In genomic region chr21:40990366-40990765, GRCh38 we compare ENCODE assay signal across 26 cellular contexts.
"Had no signal": no experiment of that assay in that cellular context is flagged by ENCODE, and none has a peak within 500 bp of the region (broad histone marks: within the 10 kb centered on the region; RNA-seq: fewer than 3 reads in every experiment).

No MANE protein-coding gene starts in this region.

- H3K27me3 Mint-ChIP-seq: memory B cell, naive B cell had no signal

- ATAC-seq: esophagus mucosa, gastrocnemius medialis, left ventricle myocardium superior, mucosa of descending colon, psoas muscle had no signal

- H3K4me1 ChIP-seq: gastrocnemius medialis, psoas muscle, spleen, suprapubic skin, transverse colon had no signal

- H3K27me3 ChIP-seq: dorsolateral prefrontal cortex, gastrocnemius medialis, ovary, spleen, suprapubic skin, transverse colon had no signal

- H3K36me3 ChIP-seq: gastrocnemius medialis, ovary, spleen, suprapubic skin, transverse colon had no signal

- H3K4me1 Mint-ChIP-seq: endodermal cell, memory B cell, naive B cell, nephron progenitor cell had no signal

- DNase-seq: central memory CD4-positive, alpha-beta T cell; dorsolateral prefrontal cortex; effector CD4-positive, alpha-beta T cell; endodermal cell; foreskin fibroblast; gastrocnemius medialis; head of caudate nucleus; left ventricle myocardium superior; mucosa of descending colon; naive B cell; nephron progenitor cell; occipital lobe; ovary; posterior cingulate gyrus; psoas muscle; right cardiac atrium; spleen; stimulated activated CD4-positive, alpha-beta T cell treated with anti-CD3 and anti-CD28 coated beads, Interleukin-4, amount 100 ng/mL, for 4 hours; stimulated activated naive CD4-positive, alpha-beta T cell treated with Interleukin-2 at 50 U/mL for 16 hours; transverse colon had no signal

- H3K36me3 Mint-ChIP-seq: memory B cell, naive B cell had no signal

- H3K9me3 ChIP-seq: gastrocnemius medialis, mucosa of descending colon, ovary, psoas muscle, spleen, suprapubic skin, transverse colon had no signal

- H3K4me3 Mint-ChIP-seq: endodermal cell, memory B cell, naive B cell, nephron progenitor cell had no signal

- H3K9me3 Mint-ChIP-seq: endodermal cell, nephron progenitor cell had no signal

- H3K27ac ChIP-seq: dorsolateral prefrontal cortex, epithelial cell of prostate, gastrocnemius medialis, ovary, psoas muscle, skin epidermis, spleen, suprapubic skin, transverse colon had no signal

- H3K27ac Mint-ChIP-seq: endodermal cell, memory B cell, naive B cell, nephron progenitor cell had no signal

- H3K4me3 ChIP-seq: dorsolateral prefrontal cortex, gastrocnemius medialis, lung, mucosa of descending colon, ovary, psoas muscle, skin epidermis, spleen, suprapubic skin, transverse colon had no signal
